1 cellular context compared by ENCODE assay signal in genomic region chr10:96092999-96093767, GRCh38.
A peak's percentile ranks its signal among the peaks of the same experiment; 100 is the strongest.
TF ChIP-seq lines count a peak whose summit lies in the region.

No MANE protein-coding gene starts in this region.

TF ChIP-seq in HepG2, 621 proteins besides CTCF, POLR2A, EP300 and RAD21 (continued from another document and continues in another):
- TF ChIP-seq, protein P1, sequence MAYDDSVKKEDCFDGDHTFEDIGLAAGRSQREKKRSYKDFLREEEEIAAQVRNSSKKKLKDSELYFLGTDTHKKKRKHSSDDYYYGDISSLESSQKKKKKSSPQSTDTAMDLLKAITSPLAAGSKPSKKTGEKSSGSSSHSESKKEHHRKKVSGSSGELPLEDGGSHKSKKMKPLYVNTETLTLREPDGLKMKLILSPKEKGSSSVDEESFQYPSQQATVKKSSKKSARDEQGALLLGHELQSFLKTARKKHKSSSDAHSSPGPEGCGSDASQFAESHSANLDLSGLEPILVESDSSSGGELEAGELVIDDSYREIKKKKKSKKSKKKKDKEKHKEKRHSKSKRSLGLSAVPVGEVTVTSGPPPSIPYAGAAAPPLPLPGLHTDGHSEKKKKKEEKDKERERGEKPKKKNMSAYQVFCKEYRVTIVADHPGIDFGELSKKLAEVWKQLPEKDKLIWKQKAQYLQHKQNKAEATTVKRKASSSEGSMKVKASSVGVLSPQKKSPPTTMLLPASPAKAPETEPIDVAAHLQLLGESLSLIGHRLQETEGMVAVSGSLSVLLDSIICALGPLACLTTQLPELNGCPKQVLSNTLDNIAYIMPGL (CRISPR knock-in tag; IDR thresholded peaks at IDR 0.05; ENCODE audit: borderline replicate concordance in 1 of 2, low read depth in 1 of 2) = 0 out of 4 replicates have a peak, but pooled peaks of 1 of the 2 experiments have one; percentile 18
- TF ChIP-seq ZNF367 (CRISPR knock-in tag; IDR thresholded peaks at IDR 0.05; ENCODE audit: borderline replicate concordance) = no peak
- peak; percentile 83; the same call in 1 of the 2 replicates for TF ChIP-seq CEBPB (IDR thresholded peaks at IDR 0.05; ENCODE audit: borderline replicate concordance, low read depth, low read length)
- no peak for TF ChIP-seq ZNF260 (CRISPR knock-in tag; IDR thresholded peaks at IDR 0.05; ENCODE audit: borderline replicate concordance, low read depth)
- TF ChIP-seq, protein P2, sequence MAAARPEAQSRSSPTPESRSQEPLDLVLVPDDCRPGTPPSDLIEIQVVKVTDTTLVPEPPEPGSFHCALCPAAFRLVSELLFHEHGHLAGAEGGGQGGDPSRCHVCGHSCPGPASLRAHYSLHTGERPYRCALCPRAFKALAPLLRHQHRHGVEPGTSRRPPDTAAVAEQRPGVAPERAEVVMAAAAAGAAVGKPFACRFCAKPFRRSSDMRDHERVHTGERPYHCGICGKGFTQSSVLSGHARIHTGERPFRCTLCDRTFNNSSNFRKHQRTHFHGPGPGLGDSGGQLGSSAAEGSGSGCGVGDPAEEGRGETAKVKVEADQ (CRISPR knock-in tag; IDR thresholded peaks at IDR 0.05; ENCODE audit: borderline replicate concordance) = no peak
- TF ChIP-seq ZNF207 (IDR thresholded peaks at IDR 0.05; ENCODE audit: borderline replicate concordance) = no peak
- no peak for TF ChIP-seq MZF1 (CRISPR knock-in tag; IDR thresholded peaks at IDR 0.05; ENCODE audit: borderline replicate concordance)
- TF ChIP-seq GATAD1 (CRISPR knock-in tag; IDR thresholded peaks at IDR 0.05) = 0 out of 2 replicates have a peak, but pooled peaks have one; percentile 38
- TF ChIP-seq ZNF17 (CRISPR knock-in tag; IDR thresholded peaks at IDR 0.05) = no peak
- TF ChIP-seq TEAD2 (CRISPR knock-in tag; IDR thresholded peaks at IDR 0.05) = no peak
- peak; percentile 21; the same call in 1 of the 2 replicates for TF ChIP-seq ZNF124 (CRISPR knock-in tag; IDR thresholded peaks at IDR 0.05)
- TF ChIP-seq, protein P3, sequence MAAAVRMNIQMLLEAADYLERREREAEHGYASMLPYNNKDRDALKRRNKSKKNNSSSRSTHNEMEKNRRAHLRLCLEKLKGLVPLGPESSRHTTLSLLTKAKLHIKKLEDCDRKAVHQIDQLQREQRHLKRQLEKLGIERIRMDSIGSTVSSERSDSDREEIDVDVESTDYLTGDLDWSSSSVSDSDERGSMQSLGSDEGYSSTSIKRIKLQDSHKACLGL (CRISPR knock-in tag; IDR thresholded peaks at IDR 0.05) = no peak
- no peak for TF ChIP-seq WIZ (CRISPR knock-in tag; IDR thresholded peaks at IDR 0.05)
- no peak for TF ChIP-seq ZNF33B (CRISPR knock-in tag; IDR thresholded peaks at IDR 0.05)
- TF ChIP-seq ZNF512 (CRISPR knock-in tag; IDR thresholded peaks at IDR 0.05) = no peak
- TF ChIP-seq ZNF234 (CRISPR knock-in tag; conservative IDR thresholded peaks at IDR 0.05) = no peak
- TF ChIP-seq ZNF264 (CRISPR knock-in tag; IDR thresholded peaks at IDR 0.05) = peak; percentile 86; the same call in 1 of the 2 replicates
- 0 out of 2 replicates have a peak, but pooled peaks have one; percentile 9 for TF ChIP-seq NR2F6 (IDR thresholded peaks at IDR 0.05)
- no peak for TF ChIP-seq NR2F6 (CRISPR knock-in tag; IDR thresholded peaks at IDR 0.05)
- no peak for TF ChIP-seq ARNT2 (CRISPR knock-in tag; IDR thresholded peaks at IDR 0.05; ENCODE audit: low read depth)
- TF ChIP-seq SMC3 (IDR thresholded peaks at IDR 0.05; ENCODE audit: low read length) = no peak
- 0 out of 2 replicates have a peak, but pooled peaks have one; percentile 14 for TF ChIP-seq NFYC (CRISPR knock-in tag; IDR thresholded peaks at IDR 0.05)
- TF ChIP-seq, protein P4, sequence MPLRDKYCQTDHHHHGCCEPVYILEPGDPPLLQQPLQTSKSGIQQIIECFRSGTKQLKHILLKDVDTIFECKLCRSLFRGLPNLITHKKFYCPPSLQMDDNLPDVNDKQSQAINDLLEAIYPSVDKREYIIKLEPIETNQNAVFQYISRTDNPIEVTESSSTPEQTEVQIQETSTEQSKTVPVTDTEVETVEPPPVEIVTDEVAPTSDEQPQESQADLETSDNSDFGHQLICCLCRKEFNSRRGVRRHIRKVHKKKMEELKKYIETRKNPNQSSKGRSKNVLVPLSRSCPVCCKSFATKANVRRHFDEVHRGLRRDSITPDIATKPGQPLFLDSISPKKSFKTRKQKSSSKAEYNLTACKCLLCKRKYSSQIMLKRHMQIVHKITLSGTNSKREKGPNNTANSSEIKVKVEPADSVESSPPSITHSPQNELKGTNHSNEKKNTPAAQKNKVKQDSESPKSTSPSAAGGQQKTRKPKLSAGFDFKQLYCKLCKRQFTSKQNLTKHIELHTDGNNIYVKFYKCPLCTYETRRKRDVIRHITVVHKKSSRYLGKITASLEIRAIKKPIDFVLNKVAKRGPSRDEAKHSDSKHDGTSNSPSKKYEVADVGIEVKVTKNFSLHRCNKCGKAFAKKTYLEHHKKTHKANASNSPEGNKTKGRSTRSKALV (CRISPR knock-in tag; IDR thresholded peaks at IDR 0.05) = no peak
- TF ChIP-seq MBNL3 (CRISPR knock-in tag; conservative IDR thresholded peaks at IDR 0.05) = no peak
- TF ChIP-seq, protein P5, sequence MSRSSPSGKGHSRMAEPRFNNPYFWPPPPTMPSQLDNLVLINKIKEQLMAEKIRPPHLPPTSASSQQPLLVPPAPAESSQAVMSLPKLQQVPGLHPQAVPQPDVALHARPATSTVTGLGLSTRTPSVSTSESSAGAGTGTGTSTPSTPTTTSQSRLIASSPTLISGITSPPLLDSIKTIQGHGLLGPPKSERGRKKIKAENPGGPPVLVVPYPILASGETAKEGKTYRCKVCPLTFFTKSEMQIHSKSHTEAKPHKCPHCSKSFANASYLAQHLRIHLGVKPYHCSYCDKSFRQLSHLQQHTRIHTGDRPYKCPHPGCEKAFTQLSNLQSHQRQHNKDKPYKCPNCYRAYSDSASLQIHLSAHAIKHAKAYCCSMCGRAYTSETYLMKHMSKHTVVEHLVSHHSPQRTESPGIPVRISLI (CRISPR knock-in tag; IDR thresholded peaks at IDR 0.05; ENCODE audit: borderline replicate concordance) = 0 out of 2 replicates have a peak, but pooled peaks have one; percentile 26
- TF ChIP-seq, protein P6, sequence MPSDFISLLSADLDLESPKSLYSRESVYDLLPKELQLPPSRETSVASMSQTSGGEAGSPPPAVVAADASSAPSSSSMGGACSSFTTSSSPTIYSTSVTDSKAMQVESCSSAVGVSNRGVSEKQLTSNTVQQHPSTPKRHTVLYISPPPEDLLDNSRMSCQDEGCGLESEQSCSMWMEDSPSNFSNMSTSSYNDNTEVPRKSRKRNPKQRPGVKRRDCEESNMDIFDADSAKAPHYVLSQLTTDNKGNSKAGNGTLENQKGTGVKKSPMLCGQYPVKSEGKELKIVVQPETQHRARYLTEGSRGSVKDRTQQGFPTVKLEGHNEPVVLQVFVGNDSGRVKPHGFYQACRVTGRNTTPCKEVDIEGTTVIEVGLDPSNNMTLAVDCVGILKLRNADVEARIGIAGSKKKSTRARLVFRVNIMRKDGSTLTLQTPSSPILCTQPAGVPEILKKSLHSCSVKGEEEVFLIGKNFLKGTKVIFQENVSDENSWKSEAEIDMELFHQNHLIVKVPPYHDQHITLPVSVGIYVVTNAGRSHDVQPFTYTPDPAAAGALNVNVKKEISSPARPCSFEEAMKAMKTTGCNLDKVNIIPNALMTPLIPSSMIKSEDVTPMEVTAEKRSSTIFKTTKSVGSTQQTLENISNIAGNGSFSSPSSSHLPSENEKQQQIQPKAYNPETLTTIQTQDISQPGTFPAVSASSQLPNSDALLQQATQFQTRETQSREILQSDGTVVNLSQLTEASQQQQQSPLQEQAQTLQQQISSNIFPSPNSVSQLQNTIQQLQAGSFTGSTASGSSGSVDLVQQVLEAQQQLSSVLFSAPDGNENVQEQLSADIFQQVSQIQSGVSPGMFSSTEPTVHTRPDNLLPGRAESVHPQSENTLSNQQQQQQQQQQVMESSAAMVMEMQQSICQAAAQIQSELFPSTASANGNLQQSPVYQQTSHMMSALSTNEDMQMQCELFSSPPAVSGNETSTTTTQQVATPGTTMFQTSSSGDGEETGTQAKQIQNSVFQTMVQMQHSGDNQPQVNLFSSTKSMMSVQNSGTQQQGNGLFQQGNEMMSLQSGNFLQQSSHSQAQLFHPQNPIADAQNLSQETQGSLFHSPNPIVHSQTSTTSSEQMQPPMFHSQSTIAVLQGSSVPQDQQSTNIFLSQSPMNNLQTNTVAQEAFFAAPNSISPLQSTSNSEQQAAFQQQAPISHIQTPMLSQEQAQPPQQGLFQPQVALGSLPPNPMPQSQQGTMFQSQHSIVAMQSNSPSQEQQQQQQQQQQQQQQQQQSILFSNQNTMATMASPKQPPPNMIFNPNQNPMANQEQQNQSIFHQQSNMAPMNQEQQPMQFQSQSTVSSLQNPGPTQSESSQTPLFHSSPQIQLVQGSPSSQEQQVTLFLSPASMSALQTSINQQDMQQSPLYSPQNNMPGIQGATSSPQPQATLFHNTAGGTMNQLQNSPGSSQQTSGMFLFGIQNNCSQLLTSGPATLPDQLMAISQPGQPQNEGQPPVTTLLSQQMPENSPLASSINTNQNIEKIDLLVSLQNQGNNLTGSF (CRISPR knock-in tag; IDR thresholded peaks at IDR 0.05) = no peak
- TF ChIP-seq NFKBIZ (CRISPR knock-in tag; IDR thresholded peaks at IDR 0.05) = no peak
- TF ChIP-seq ESRRA (CRISPR knock-in tag; IDR thresholded peaks at IDR 0.05; ENCODE audit: low read depth) = peak; percentile 72
- no peak for TF ChIP-seq FOXJ3 (CRISPR knock-in tag; IDR thresholded peaks at IDR 0.05; ENCODE audit: borderline replicate concordance)
- no peak for TF ChIP-seq SYNCRIP (IDR thresholded peaks at IDR 0.05; ENCODE audit: insufficient read depth, low read depth, low read length)
- TF ChIP-seq FOXO4 (CRISPR knock-in tag; conservative IDR thresholded peaks at IDR 0.05) = no peak
- no peak for TF ChIP-seq SP2 (CRISPR knock-in tag; IDR thresholded peaks at IDR 0.05)
- TF ChIP-seq SAFB2 (CRISPR knock-in tag; IDR thresholded peaks at IDR 0.05; ENCODE audit: borderline replicate concordance, low read depth) = no peak
- TF ChIP-seq ZNF543 (CRISPR knock-in tag; IDR thresholded peaks at IDR 0.05) = no peak
- no peak for TF ChIP-seq MED13 (CRISPR knock-in tag; IDR thresholded peaks at IDR 0.05)
- peak; percentile 66; the same call in 1 of the 2 replicates for TF ChIP-seq ZNF605 (CRISPR knock-in tag; IDR thresholded peaks at IDR 0.05)
- no peak for TF ChIP-seq SATB2 (CRISPR knock-in tag; IDR thresholded peaks at IDR 0.05)
- TF ChIP-seq GFI1 (CRISPR knock-in tag; IDR thresholded peaks at IDR 0.05; ENCODE audit: borderline replicate concordance) = peak; percentile 94
- no peak for TF ChIP-seq ZBTB21 (CRISPR knock-in tag; IDR thresholded peaks at IDR 0.05)
- no peak for TF ChIP-seq PHF5A (CRISPR knock-in tag; IDR thresholded peaks at IDR 0.05; ENCODE audit: low read depth, unreplicated experiment)
- TF ChIP-seq TCF7L2 (IDR thresholded peaks at IDR 0.05; ENCODE audit: low read depth, low read length) = no peak
- no peak for TF ChIP-seq BHLHE40 (IDR thresholded peaks at IDR 0.05; ENCODE audit: low read length)
- TF ChIP-seq PCBP2 (optimal IDR thresholded peaks at IDR 0.05; ENCODE audit: low read depth, low read length, poor library complexity, severe bottlenecking) = no peak
- TF ChIP-seq ZNF747 (CRISPR knock-in tag; IDR thresholded peaks at IDR 0.05; ENCODE audit: borderline replicate concordance) = no peak; the same call in 1 of the 2 replicates
- no peak for TF ChIP-seq ZMYM2 (CRISPR knock-in tag; IDR thresholded peaks at IDR 0.05)
- no peak for TF ChIP-seq ZNF792 (CRISPR knock-in tag; IDR thresholded peaks at IDR 0.05)
- TF ChIP-seq KMT2B (CRISPR knock-in tag; IDR thresholded peaks at IDR 0.05) = no peak
- no peak for TF ChIP-seq ZNF160 (CRISPR knock-in tag; IDR thresholded peaks at IDR 0.05)
- TF ChIP-seq ZNF562 (CRISPR knock-in tag; IDR thresholded peaks at IDR 0.05; ENCODE audit: borderline replicate concordance) = no peak
- 0 out of 2 replicates have a peak, but pooled peaks have one; percentile 15 for TF ChIP-seq CREB1 (IDR thresholded peaks at IDR 0.05)
- peak; percentile 74 for TF ChIP-seq CREB1 (CRISPR knock-in tag; IDR thresholded peaks at IDR 0.05)
- no peak for TF ChIP-seq IKZF4 (CRISPR knock-in tag; IDR thresholded peaks at IDR 0.05; ENCODE audit: borderline replicate concordance, low read depth, not compliant biosample characterization)
- no peak for TF ChIP-seq ZNF549 (CRISPR knock-in tag; IDR thresholded peaks at IDR 0.05)
- TF ChIP-seq ZNF629 (CRISPR knock-in tag; conservative IDR thresholded peaks at IDR 0.05) = no peak
- TF ChIP-seq, protein P7, sequence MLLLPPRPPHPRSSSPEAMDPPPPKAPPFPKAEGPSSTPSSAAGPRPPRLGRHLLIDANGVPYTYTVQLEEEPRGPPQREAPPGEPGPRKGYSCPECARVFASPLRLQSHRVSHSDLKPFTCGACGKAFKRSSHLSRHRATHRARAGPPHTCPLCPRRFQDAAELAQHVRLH (CRISPR knock-in tag; IDR thresholded peaks at IDR 0.05; ENCODE audit: borderline replicate concordance, low read depth) = no peak
- TF ChIP-seq ZSCAN20 (CRISPR knock-in tag; IDR thresholded peaks at IDR 0.05; ENCODE audit: borderline replicate concordance) = no peak
